ENCODE assay signal across 1 cellular context in the genomic region with DNA sequence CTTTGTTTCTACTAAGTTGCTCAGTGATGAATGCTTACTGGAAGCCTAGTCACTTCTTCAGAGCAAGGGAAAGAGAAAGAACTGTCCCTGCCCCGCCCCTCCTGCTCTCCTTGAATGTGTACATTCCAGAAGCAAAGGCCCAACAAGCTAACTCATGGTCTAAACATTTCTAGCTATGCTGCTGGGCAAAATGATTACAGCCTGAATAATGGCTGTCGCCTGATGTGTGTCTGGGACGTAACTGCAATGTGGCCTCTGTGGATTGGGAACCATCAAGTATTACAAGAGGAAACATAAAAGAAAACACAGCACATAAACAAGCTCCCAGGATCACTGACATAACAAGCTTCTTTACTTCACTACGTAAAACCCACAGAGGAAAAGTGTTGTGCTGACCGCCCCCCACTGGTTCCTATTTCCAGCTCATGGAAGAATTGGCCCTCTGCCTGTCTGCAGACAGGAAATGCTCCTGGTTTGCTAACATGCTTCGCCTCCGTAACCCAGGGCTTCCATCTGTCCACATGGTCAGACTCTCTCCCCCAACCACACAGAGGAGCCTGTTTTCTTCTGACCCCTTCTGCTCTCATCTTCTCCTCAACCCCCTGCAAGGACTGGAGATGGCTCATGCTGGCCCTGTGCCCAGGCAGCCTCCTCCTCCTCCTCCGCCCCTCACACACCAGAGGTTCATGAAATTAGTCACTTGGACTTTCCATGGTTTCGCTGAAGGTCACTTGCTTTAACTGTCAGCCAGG.
A peak's percentile ranks its signal among the peaks of the same experiment; 100 is the strongest.
TF ChIP-seq lines count a peak whose summit lies in the region.

No MANE protein-coding gene starts in this region.

TF ChIP-seq in HEK293, 187 proteins besides CTCF, POLR2A, EP300 and RAD21 (continued from another document):
- no peak for TF ChIP-seq ZNF843 (tag by site-specific recombination; IDR thresholded peaks at IDR 0.05)
- no peak for TF ChIP-seq IKZF3 (tag by site-specific recombination; IDR thresholded peaks at IDR 0.05)
- no peak for TF ChIP-seq KLF10 (tag by site-specific recombination; IDR thresholded peaks at IDR 0.05)
- no peak for TF ChIP-seq ZNF19 (tag by site-specific recombination; IDR thresholded peaks at IDR 0.05; ENCODE audit: low read depth)
- no peak for TF ChIP-seq ZBTB8A (tag by site-specific recombination; IDR thresholded peaks at IDR 0.05)
- TF ChIP-seq ZNF596 (tag by site-specific recombination; IDR thresholded peaks at IDR 0.05), result no peak
- TF ChIP-seq ZNF433 (tag by site-specific recombination; IDR thresholded peaks at IDR 0.05; ENCODE audit: low read depth), result no peak
- TF ChIP-seq, protein P1, sequence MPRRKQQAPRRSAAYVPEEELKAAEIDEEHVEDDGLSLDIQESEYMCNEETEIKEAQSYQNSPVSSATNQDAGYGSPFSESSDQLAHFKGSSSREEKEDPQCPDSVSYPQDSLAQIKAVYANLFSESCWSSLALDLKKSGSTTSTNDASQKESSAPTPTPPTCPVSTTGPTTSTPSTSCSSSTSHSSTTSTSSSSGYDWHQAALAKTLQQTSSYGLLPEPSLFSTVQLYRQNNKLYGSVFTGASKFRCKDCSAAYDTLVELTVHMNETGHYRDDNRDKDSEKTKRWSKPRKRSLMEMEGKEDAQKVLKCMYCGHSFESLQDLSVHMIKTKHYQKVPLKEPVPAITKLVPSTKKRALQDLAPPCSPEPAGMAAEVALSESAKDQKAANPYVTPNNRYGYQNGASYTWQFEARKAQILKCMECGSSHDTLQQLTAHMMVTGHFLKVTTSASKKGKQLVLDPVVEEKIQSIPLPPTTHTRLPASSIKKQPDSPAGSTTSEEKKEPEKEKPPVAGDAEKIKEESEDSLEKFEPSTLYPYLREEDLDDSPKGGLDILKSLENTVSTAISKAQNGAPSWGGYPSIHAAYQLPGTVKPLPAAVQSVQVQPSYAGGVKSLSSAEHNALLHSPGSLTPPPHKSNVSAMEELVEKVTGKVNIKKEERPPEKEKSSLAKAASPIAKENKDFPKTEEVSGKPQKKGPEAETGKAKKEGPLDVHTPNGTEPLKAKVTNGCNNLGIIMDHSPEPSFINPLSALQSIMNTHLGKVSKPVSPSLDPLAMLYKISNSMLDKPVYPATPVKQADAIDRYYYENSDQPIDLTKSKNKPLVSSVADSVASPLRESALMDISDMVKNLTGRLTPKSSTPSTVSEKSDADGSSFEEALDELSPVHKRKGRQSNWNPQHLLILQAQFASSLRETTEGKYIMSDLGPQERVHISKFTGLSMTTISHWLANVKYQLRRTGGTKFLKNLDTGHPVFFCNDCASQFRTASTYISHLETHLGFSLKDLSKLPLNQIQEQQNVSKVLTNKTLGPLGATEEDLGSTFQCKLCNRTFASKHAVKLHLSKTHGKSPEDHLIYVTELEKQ (tag by site-specific recombination; IDR thresholded peaks at IDR 0.05; ENCODE audit: borderline replicate concordance), result no peak
- TF ChIP-seq GLIS2 (tag by site-specific recombination; IDR thresholded peaks at IDR 0.05), result no peak
- no peak for TF ChIP-seq ZNF785 (tag by site-specific recombination; IDR thresholded peaks at IDR 0.05)
- TF ChIP-seq, protein P2, sequence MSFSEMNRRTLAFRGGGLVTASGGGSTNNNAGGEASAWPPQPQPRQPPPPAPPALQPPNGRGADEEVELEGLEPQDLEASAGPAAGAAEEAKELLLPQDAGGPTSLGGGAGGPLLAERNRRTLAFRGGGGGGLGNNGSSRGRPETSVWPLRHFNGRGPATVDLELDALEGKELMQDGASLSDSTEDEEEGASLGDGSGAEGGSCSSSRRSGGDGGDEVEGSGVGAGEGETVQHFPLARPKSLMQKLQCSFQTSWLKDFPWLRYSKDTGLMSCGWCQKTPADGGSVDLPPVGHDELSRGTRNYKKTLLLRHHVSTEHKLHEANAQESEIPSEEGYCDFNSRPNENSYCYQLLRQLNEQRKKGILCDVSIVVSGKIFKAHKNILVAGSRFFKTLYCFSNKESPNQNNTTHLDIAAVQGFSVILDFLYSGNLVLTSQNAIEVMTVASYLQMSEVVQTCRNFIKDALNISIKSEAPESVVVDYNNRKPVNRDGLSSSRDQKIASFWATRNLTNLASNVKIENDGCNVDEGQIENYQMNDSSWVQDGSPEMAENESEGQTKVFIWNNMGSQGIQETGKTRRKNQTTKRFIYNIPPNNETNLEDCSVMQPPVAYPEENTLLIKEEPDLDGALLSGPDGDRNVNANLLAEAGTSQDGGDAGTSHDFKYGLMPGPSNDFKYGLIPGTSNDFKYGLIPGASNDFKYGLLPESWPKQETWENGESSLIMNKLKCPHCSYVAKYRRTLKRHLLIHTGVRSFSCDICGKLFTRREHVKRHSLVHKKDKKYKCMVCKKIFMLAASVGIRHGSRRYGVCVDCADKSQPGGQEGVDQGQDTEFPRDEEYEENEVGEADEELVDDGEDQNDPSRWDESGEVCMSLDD (tag by site-specific recombination; IDR thresholded peaks at IDR 0.05), result no peak
- no peak for TF ChIP-seq ZNF416 (tag by site-specific recombination; IDR thresholded peaks at IDR 0.05)
- TF ChIP-seq ZIC2 (tag by site-specific recombination; IDR thresholded peaks at IDR 0.05), result peak; percentile 77
- no peak for TF ChIP-seq GLI2 (tag by site-specific recombination; IDR thresholded peaks at IDR 0.05; ENCODE audit: borderline replicate concordance, low read depth)
- no peak for TF ChIP-seq ZNF571 (tag by site-specific recombination; IDR thresholded peaks at IDR 0.05)
- no peak for TF ChIP-seq ZNF610 (tag by site-specific recombination; IDR thresholded peaks at IDR 0.05; ENCODE audit: borderline replicate concordance)
- TF ChIP-seq KLF9 (tag by site-specific recombination; IDR thresholded peaks at IDR 0.05; ENCODE audit: low read depth), result no peak
- no peak for TF ChIP-seq SP7 (tag by site-specific recombination; IDR thresholded peaks at IDR 0.05)
- TF ChIP-seq TRIM28 (IDR thresholded peaks at IDR 0.05; ENCODE audit: borderline replicate concordance, low read length), result 0 out of 2 replicates have a peak, but pooled peaks have one; percentile 50
- TF ChIP-seq PRDM1 (tag by site-specific recombination; IDR thresholded peaks at IDR 0.05), result peak; percentile 62; the same call in 1 of the 2 replicates
- no peak for TF ChIP-seq ZBTB1 (tag by site-specific recombination; IDR thresholded peaks at IDR 0.05)
- TF ChIP-seq, protein P3, sequence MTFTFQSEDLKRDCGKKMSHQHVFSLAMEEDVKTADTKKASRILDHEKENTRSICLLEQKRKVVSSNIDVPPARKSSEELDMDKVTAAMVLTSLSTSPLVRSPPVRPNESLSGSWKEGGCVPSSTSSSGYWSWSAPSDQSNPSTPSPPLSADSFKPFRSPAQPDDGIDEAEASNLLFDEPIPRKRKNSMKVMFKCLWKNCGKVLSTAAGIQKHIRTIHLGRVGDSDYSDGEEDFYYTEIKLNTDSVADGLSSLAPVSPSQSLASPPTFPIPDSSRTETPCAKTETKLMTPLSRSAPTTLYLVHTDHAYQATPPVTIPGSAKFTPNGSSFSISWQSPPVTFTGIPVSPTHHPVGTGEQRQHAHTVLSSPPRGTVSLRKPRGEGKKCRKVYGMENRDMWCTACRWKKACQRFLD (tag by site-specific recombination; IDR thresholded peaks at IDR 0.05), result no peak
- no peak for TF ChIP-seq ZNF560 (tag by site-specific recombination; IDR thresholded peaks at IDR 0.05; ENCODE audit: borderline replicate concordance)
- TF ChIP-seq, protein P4, sequence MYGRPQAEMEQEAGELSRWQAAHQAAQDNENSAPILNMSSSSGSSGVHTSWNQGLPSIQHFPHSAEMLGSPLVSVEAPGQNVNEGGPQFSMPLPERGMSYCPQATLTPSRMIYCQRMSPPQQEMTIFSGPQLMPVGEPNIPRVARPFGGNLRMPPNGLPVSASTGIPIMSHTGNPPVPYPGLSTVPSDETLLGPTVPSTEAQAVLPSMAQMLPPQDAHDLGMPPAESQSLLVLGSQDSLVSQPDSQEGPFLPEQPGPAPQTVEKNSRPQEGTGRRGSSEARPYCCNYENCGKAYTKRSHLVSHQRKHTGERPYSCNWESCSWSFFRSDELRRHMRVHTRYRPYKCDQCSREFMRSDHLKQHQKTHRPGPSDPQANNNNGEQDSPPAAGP (tag by site-specific recombination; IDR thresholded peaks at IDR 0.05), result no peak
- no peak for TF ChIP-seq REPIN1 (tag by site-specific recombination; IDR thresholded peaks at IDR 0.05; ENCODE audit: low read depth)
- no peak for TF ChIP-seq KLF16 (tag by site-specific recombination; IDR thresholded peaks at IDR 0.05)
- no peak for TF ChIP-seq ZNF214 (tag by site-specific recombination; IDR thresholded peaks at IDR 0.05; ENCODE audit: borderline replicate concordance)
- TF ChIP-seq ZNF621 (tag by site-specific recombination; IDR thresholded peaks at IDR 0.05), result no peak
- no peak for TF ChIP-seq ZNF404 (tag by site-specific recombination; IDR thresholded peaks at IDR 0.05)
- TF ChIP-seq ZNF701 (tag by site-specific recombination; IDR thresholded peaks at IDR 0.05), result no peak
- TF ChIP-seq ZSCAN23 (tag by site-specific recombination; IDR thresholded peaks at IDR 0.05), result no peak
- TF ChIP-seq ZNF530 (tag by site-specific recombination; IDR thresholded peaks at IDR 0.05; ENCODE audit: low read depth), result no peak
- TF ChIP-seq BCL11B (tag by site-specific recombination; IDR thresholded peaks at IDR 0.05; ENCODE audit: low read depth), result no peak
- TF ChIP-seq, protein P5, sequence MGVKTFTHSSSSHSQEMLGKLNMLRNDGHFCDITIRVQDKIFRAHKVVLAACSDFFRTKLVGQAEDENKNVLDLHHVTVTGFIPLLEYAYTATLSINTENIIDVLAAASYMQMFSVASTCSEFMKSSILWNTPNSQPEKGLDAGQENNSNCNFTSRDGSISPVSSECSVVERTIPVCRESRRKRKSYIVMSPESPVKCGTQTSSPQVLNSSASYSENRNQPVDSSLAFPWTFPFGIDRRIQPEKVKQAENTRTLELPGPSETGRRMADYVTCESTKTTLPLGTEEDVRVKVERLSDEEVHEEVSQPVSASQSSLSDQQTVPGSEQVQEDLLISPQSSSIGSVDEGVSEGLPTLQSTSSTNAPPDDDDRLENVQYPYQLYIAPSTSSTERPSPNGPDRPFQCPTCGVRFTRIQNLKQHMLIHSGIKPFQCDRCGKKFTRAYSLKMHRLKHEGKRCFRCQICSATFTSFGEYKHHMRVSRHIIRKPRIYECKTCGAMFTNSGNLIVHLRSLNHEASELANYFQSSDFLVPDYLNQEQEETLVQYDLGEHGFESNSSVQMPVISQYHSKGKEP (tag by site-specific recombination; IDR thresholded peaks at IDR 0.05), result no peak
